13 cellular contexts compared by ENCODE assay signal in genomic region chr14:69050235-69051184, GRCh38.
DNase-seq lines count a peak whose midpoint lies in the region; ATAC-seq and TF ChIP-seq lines count a peak whose summit lies in the region.
"Had no signal": no experiment of that assay in that cellular context is flagged by ENCODE, and none has a peak within 500 bp of the region (broad histone marks: within the 10 kb centered on the region; RNA-seq: fewer than 3 reads in every experiment).

No MANE protein-coding gene starts in this region.

- H3K36me3 ChIP-seq in muscle layer of duodenum (ENCODE audit: control insufficient read depth in 1 of 2, insufficient read depth in 2 of 2, low read length in 2 of 2) (peaks cover 15 to 27% of the 10 kb centered on the region in 2 donors), tibial artery (peaks cover 19 to 23% (median 20%) of the 10 kb centered on the region in 3 donors)

- ATAC-seq in activated T-cell treated with anti-CD3 and anti-CD28 coated beads, Interleukin-2, amount 50 U/mL, for 72 hours (replicated peaks in 1 of 2): no peak
- no peak for ATAC-seq in activated T-cell treated with anti-CD3 and anti-CD28 coated beads, Interleukin-2, amount 50 U/mL, for 4 hours
- no peak for ATAC-seq in GM21717 (IDR thresholded peaks at IDR 0.05; ENCODE audit: unreplicated experiment)
- ATAC-seq: activated naive CD8-positive, alpha-beta T cell treated with anti-CD3 and anti-CD28 coated beads, Interleukin-2, amount 50 U/mL, for 24 hours had no signal

- intact Hi-C loops in dorsolateral prefrontal cortex (cut with DNase I): loop anchor here in 1 of 2 donors (5.0 kb wide), 1 partner anchor 73 kb away; the partner anchor contains the start of gene ACTN1
- intact Hi-C loops in tibial artery (cut with DNase I; ENCODE audit: low total_unique reads): no loop called here
- intact Hi-C loops in activated CD4-positive, alpha-beta T cell treated with anti-CD3 and anti-CD28 coated beads, Interleukin-2, amount 10 ng/mL, durations not matched to agents 24 days and 14 days (cut with micrococcal nuclease): no loop called here

- H3K27ac Mint-ChIP-seq in activated T-cell treated with anti-CD3 and anti-CD28 coated beads, Interleukin-2, amount 50 U/mL, for 72 hours: peak overlapping the region; percentile 30
- H3K27ac Mint-ChIP-seq in activated CD4-positive, alpha-beta T cell treated with anti-CD3 and anti-CD28 coated beads, Interleukin-2, amount 10 ng/mL, durations not matched to agents 24 days and 14 days: no peak overlapping the region
- H3K27ac Mint-ChIP-seq: activated naive CD8-positive, alpha-beta T cell treated with anti-CD3 and anti-CD28 coated beads, Interleukin-2, amount 50 U/mL, for 24 hours had no signal

- H3K9me3 ChIP-seq in muscle layer of duodenum (ENCODE audit: control insufficient read depth in 1 of 2, low read length in 2 of 2) (no peaks in the 10 kb centered on the region), tibial artery (no peaks in the 10 kb centered on the region)

- H3K27me3 Mint-ChIP-seq in activated T-cell treated with anti-CD3 and anti-CD28 coated beads, Interleukin-2, amount 50 U/mL, for 72 hours (ENCODE audit: low read depth): no peaks in the 10 kb centered on the region
- no peaks in the 10 kb centered on the region for H3K27me3 Mint-ChIP-seq in activated T-cell treated with anti-CD3 and anti-CD28 coated beads, Interleukin-2, amount 50 U/mL, for 4 hours (ENCODE audit: low read depth)
- H3K27me3 Mint-ChIP-seq in activated CD4-positive, alpha-beta T cell treated with anti-CD3 and anti-CD28 coated beads, Interleukin-2, amount 10 ng/mL, durations not matched to agents 24 days and 14 days: no peaks in the 10 kb centered on the region
- H3K27me3 Mint-ChIP-seq: activated naive CD8-positive, alpha-beta T cell treated with anti-CD3 and anti-CD28 coated beads, Interleukin-2, amount 50 U/mL, for 24 hours had no signal

- DNase-seq in activated T-cell treated with anti-CD3 and anti-CD28 coated beads, Interleukin-2, amount 50 U/mL, for 72 hours: no peak
- DNase-seq in activated T-cell treated with anti-CD3 and anti-CD28 coated beads, Interleukin-2, amount 50 U/mL, for 4 hours: no peak
- DNase-seq in dorsolateral prefrontal cortex (no peak), tibial artery (no peak), NK-92 (lab: John Stamatoyannopoulos, UW; ENCODE audit: unreplicated experiment) (no peak)
- DNase-seq in activated CD4-positive, alpha-beta T cell treated with anti-CD3 and anti-CD28 coated beads, Interleukin-2, amount 10 ng/mL, durations not matched to agents 24 days and 14 days: no peak
- DNase-seq: ACHN; activated CD4-positive, alpha-beta T cell treated with anti-CD3 and anti-CD28 coated beads, Interleukin-2, amount 50 U/mL, for 1 hour; activated naive CD8-positive, alpha-beta T cell treated with anti-CD3 and anti-CD28 coated beads, Interleukin-2, amount 50 U/mL, for 24 hours; KBM-7; NCI-H2227 treated with DMSO at 0.1 percent for 48 hours had no signal

- TF ChIP-seq CTCF in dorsolateral prefrontal cortex (IDR thresholded peaks at IDR 0.05 in 54 of 56, conservative IDR thresholded peaks at IDR 0.05 in 2 of 56; ENCODE audit: low read depth in 1 of 56, partially characterized antibody in 56 of 56): no peak
- no peak for TF ChIP-seq CTCF in tibial artery (IDR thresholded peaks at IDR 0.05)

- H3K36me3 Mint-ChIP-seq in activated T-cell treated with anti-CD3 and anti-CD28 coated beads, Interleukin-2, amount 50 U/mL, for 72 hours (ENCODE audit: insufficient read depth in 2 of 2): peaks cover 3 to 9% of the 10 kb centered on the region in 2 donors
- H3K36me3 Mint-ChIP-seq in activated T-cell treated with anti-CD3 and anti-CD28 coated beads, Interleukin-2, amount 50 U/mL, for 4 hours (ENCODE audit: insufficient read depth): peaks cover 25% of the 10 kb centered on the region
- peaks cover 27% of the 10 kb centered on the region for H3K36me3 Mint-ChIP-seq in activated CD4-positive, alpha-beta T cell treated with anti-CD3 and anti-CD28 coated beads, Interleukin-2, amount 10 ng/mL, durations not matched to agents 24 days and 14 days (ENCODE audit: low read depth)

- peaks cover 33 to 46% of the 10 kb centered on the region in 2 donors for H3K4me1 ChIP-seq in muscle layer of duodenum (ENCODE audit: control insufficient read depth in 1 of 2, insufficient read depth in 2 of 2, low read length in 2 of 2)
- peaks cover 0 to 75% (median 60%) of the 10 kb centered on the region in 4 donors for H3K4me1 ChIP-seq in tibial artery

- H3K4me1 Mint-ChIP-seq in activated T-cell treated with anti-CD3 and anti-CD28 coated beads, Interleukin-2, amount 50 U/mL, for 72 hours (ENCODE audit: low read depth): no peaks in the 10 kb centered on the region
- H3K4me1 Mint-ChIP-seq in activated T-cell treated with anti-CD3 and anti-CD28 coated beads, Interleukin-2, amount 50 U/mL, for 4 hours (ENCODE audit: low read depth): peaks cover 1% of the 10 kb centered on the region
- H3K4me1 Mint-ChIP-seq in activated CD4-positive, alpha-beta T cell treated with anti-CD3 and anti-CD28 coated beads, Interleukin-2, amount 10 ng/mL, durations not matched to agents 24 days and 14 days: no peaks in the 10 kb centered on the region

- H3K4me3 ChIP-seq in dorsolateral prefrontal cortex (no peak overlapping the region), muscle layer of duodenum (ENCODE audit: low read depth in 1 of 2, low read length in 2 of 2) (no peak overlapping the region), tibial artery (no peak overlapping the region)

- H3K27ac ChIP-seq in dorsolateral prefrontal cortex (peak overlapping the region in 39 of 59 donors; percentile 5 to 80 (median 56)), muscle layer of duodenum (ENCODE audit: low read length) (peak overlapping the region; percentile 21), tibial artery (peak overlapping the region; percentile 87 to 91)

- H3K27me3 ChIP-seq in dorsolateral prefrontal cortex (no peaks in the 10 kb centered on the region), muscle layer of duodenum (ENCODE audit: low read depth, low read length) (no peaks in the 10 kb centered on the region), tibial artery (no peaks in the 10 kb centered on the region)

- H3K9me3 Mint-ChIP-seq in activated T-cell treated with anti-CD3 and anti-CD28 coated beads, Interleukin-2, amount 50 U/mL, for 72 hours: no peaks in the 10 kb centered on the region
- H3K9me3 Mint-ChIP-seq in activated T-cell treated with anti-CD3 and anti-CD28 coated beads, Interleukin-2, amount 50 U/mL, for 4 hours: no peaks in the 10 kb centered on the region
- H3K9me3 Mint-ChIP-seq in activated CD4-positive, alpha-beta T cell treated with anti-CD3 and anti-CD28 coated beads, Interleukin-2, amount 10 ng/mL, durations not matched to agents 24 days and 14 days: no peaks in the 10 kb centered on the region
- H3K9me3 Mint-ChIP-seq: activated naive CD8-positive, alpha-beta T cell treated with anti-CD3 and anti-CD28 coated beads, Interleukin-2, amount 50 U/mL, for 24 hours had no signal

- no peak overlapping the region for H3K4me3 Mint-ChIP-seq in activated T-cell treated with anti-CD3 and anti-CD28 coated beads, Interleukin-2, amount 50 U/mL, for 72 hours
- no peak overlapping the region for H3K4me3 Mint-ChIP-seq in activated T-cell treated with anti-CD3 and anti-CD28 coated beads, Interleukin-2, amount 50 U/mL, for 4 hours
- H3K4me3 Mint-ChIP-seq in activated CD4-positive, alpha-beta T cell treated with anti-CD3 and anti-CD28 coated beads, Interleukin-2, amount 10 ng/mL, durations not matched to agents 24 days and 14 days: no peak overlapping the region
- H3K4me3 Mint-ChIP-seq: activated naive CD8-positive, alpha-beta T cell treated with anti-CD3 and anti-CD28 coated beads, Interleukin-2, amount 50 U/mL, for 24 hours had no signal

Comparison
In these comparisons a context has a peak if more than half of its experiments do, and no peak if none do; other contexts are left out.
1. H3K27ac ChIP-seq: peak in every context shown above with its lines; median percentile 89 in tibial artery; 56 in dorsolateral prefrontal cortex; 21 in muscle layer of duodenum.